ENCODE assay signal across 20 cellular contexts in genomic region chr17:54795046-54795445, GRCh38.
"Had no signal": no experiment of that assay in that cellular context is flagged by ENCODE, and none has a peak within 500 bp of the region (broad histone marks: within the 10 kb centered on the region; RNA-seq: fewer than 3 reads in every experiment).

No MANE protein-coding gene starts in this region.

- H3K27me3 ChIP-seq: body of pancreas, esophagus squamous epithelium, heart right ventricle, thyroid gland had no signal

- H3K36me3 ChIP-seq: esophagus squamous epithelium, heart right ventricle, left ventricle myocardium inferior, thyroid gland had no signal

- H3K4me1 ChIP-seq: body of pancreas, esophagus squamous epithelium, heart right ventricle, left ventricle myocardium inferior, thyroid gland had no signal

- H3K9me3 ChIP-seq: thyroid gland had no signal

- DNase-seq: activated CD4-positive, alpha-beta memory T cell treated with anti-CD3 and anti-CD28 coated beads, Interleukin-2, amount 10 ng/mL, durations not matched to agents 7 days and 5 days; activated CD4-positive, alpha-beta T cell treated with anti-CD3 and anti-CD28 coated beads for 48 hours; activated CD4-positive, CD25-positive, alpha-beta regulatory T cell; activated naive CD4-positive, alpha-beta T cell; activated naive CD8-positive, alpha-beta T cell treated with anti-CD3 and anti-CD28 coated beads for 36 hours; activated T-cell treated with anti-CD3 and anti-CD28 coated beads, Interleukin-2, amount 50 U/mL, for 1 hour; amniotic stem cell; body of pancreas; dermis blood vessel endothelial cell; effector memory CD8-positive, alpha-beta T cell; esophagus squamous epithelium; heart right ventricle; kidney glomerular epithelial cell; left ventricle myocardium inferior; nephron progenitor cell; occipital lobe; posterior cingulate gyrus; stimulated activated CD4-positive, alpha-beta T cell treated with anti-CD3 and anti-CD28 coated beads, Interleukin-2, amount 100 ng/mL, for 24 hours; stimulated activated naive CD4-positive, alpha-beta T cell treated with Interleukin-2 at 50 U/mL for 16 hours; thyroid gland had no signal

- H3K4me3 ChIP-seq: body of pancreas, esophagus squamous epithelium, heart right ventricle, left ventricle myocardium inferior, thyroid gland had no signal

- H3K27ac ChIP-seq: body of pancreas, esophagus squamous epithelium, heart right ventricle, left ventricle myocardium inferior, thyroid gland had no signal
